ENCODE assay signal across 19 cellular contexts in genomic region chr2:6067806-6068205, GRCh38.
DNase-seq lines count a peak whose midpoint lies in the region; ATAC-seq and TF ChIP-seq lines count a peak whose summit lies in the region.
"Had no signal": no experiment of that assay in that cellular context is flagged by ENCODE, and none has a peak within 500 bp of the region (broad histone marks: within the 10 kb centered on the region; RNA-seq: fewer than 3 reads in every experiment).

No MANE protein-coding gene starts in this region.

- no peaks in the 10 kb centered on the region for H3K27me3 ChIP-seq in hepatocyte
- no peaks in the 10 kb centered on the region for H3K27me3 ChIP-seq in transverse colon
- H3K27me3 ChIP-seq in psoas muscle (ENCODE audit: insufficient read depth in 3 of 3, low read length in 2 of 3): no peaks in the 10 kb centered on the region
- H3K27me3 ChIP-seq: Peyer's patch had no signal

- in situ Hi-C loops in transverse colon (cut with MboI; ENCODE audit: low pct_ligation_motif_present in 1 of 4, low pct_unique_long_range_greater_than_20kb in 1 of 4, low sequenced_read_pairs in 3 of 4): no loop called here

- no peak overlapping the region for H3K4me3 ChIP-seq in hepatocyte
- H3K4me3 ChIP-seq in transverse colon: no peak overlapping the region
- H3K4me3 ChIP-seq in psoas muscle: no peak overlapping the region
- H3K4me3 ChIP-seq: GM23248, HAP-1, Peyer's patch had no signal

- intact Hi-C loops in transverse colon (cut with DNase I; ENCODE audit: low total_unique reads): no loop called here
- intact Hi-C loops in psoas muscle (cut with DNase I): no loop called here

- peaks cover 10% of the 10 kb centered on the region for H3K4me1 ChIP-seq in hepatocyte (ENCODE audit: insufficient read depth)
- H3K4me1 ChIP-seq in transverse colon: no peaks in the 10 kb centered on the region
- no peaks in the 10 kb centered on the region for H3K4me1 ChIP-seq in psoas muscle
- H3K4me1 ChIP-seq: HAP-1 had no signal

- no peak for TF ChIP-seq POLR2A in transverse colon (IDR thresholded peaks at IDR 0.05)
- no peak for TF ChIP-seq POLR2A in erythroblast (IDR thresholded peaks at IDR 0.05; ENCODE audit: low read length)

- ATAC-seq in HG03108 (IDR thresholded peaks at IDR 0.05; ENCODE audit: unreplicated experiment) (no peak), psoas muscle (no peak)

- TF ChIP-seq CTCF in hepatocyte (IDR thresholded peaks at IDR 0.05; ENCODE audit: poor library complexity) (no peak), transverse colon (IDR thresholded peaks at IDR 0.05) (no peak), psoas muscle (IDR thresholded peaks at IDR 0.05) (no peak)

- no peaks in the 10 kb centered on the region for H3K79me2 ChIP-seq in hepatocyte

- peak overlapping the region; percentile 48 for H3K4me2 ChIP-seq in hepatocyte

- no peaks in the 10 kb centered on the region for H4K20me1 ChIP-seq in hepatocyte (ENCODE audit: insufficient read depth, poor library complexity, severe bottlenecking)

- TF ChIP-seq EP300 in transverse colon (IDR thresholded peaks at IDR 0.05; ENCODE audit: low read depth): no peak

- DNase-seq in NCI-H345 treated with DMSO at 0.1 percent for 48 hours (lab: John Stamatoyannopoulos, UW; ENCODE audit: unreplicated experiment) (peak; percentile 63), NCI-H345 (lab: John Stamatoyannopoulos, UW) (no peak), NCI-H69 (lab: John Stamatoyannopoulos, UW) (peak; percentile 25), hepatocyte (ENCODE audit: low spot score) (no peak), transverse colon (no peak), erythroblast (lab: John Stamatoyannopoulos, UW) (no peak), psoas muscle (no peak)
- DNase-seq: 8988T; CD4-positive, CD25-positive, alpha-beta regulatory T cell; GM23248; HFFc6; NCI-H1417 treated with DMSO at 0.1 percent for 48 hours; NCI-H2171 treated with DMSO at 0.1 percent for 48 hours; NCI-H446; NCI-H526; OCI-M1 had no signal

- no peak overlapping the region for H2AFZ ChIP-seq in hepatocyte
- H2AFZ ChIP-seq: GM23248 had no signal

- H3K9me2 ChIP-seq in hepatocyte (replicated peaks; ENCODE audit: insufficient read depth): no peaks in the 10 kb centered on the region

- H3K9me3 ChIP-seq in hepatocyte (ENCODE audit: low read depth) (no peaks in the 10 kb centered on the region), transverse colon (no peaks in the 10 kb centered on the region), psoas muscle (no peaks in the 10 kb centered on the region)
- H3K9me3 ChIP-seq: HAP-1, Peyer's patch had no signal

- H3K36me3 ChIP-seq in hepatocyte (replicated peaks; ENCODE audit: insufficient read depth, low read depth) (no peaks in the 10 kb centered on the region), transverse colon (no peaks in the 10 kb centered on the region), psoas muscle (ENCODE audit: insufficient read depth in 1 of 2, low read depth in 1 of 2) (no peaks in the 10 kb centered on the region)
- H3K36me3 ChIP-seq: HAP-1, Peyer's patch had no signal

- H3K27ac ChIP-seq in hepatocyte (peak overlapping the region; percentile 18), transverse colon (no peak overlapping the region), psoas muscle (no peak overlapping the region)
- H3K27ac ChIP-seq: GM23248, Peyer's patch had no signal

Comparison
In these comparisons a context has a peak if more than half of its experiments do, and no peak if none do; other contexts are left out.
1. DNase-seq: peak in NCI-H345 treated with DMSO at 0.1 percent for 48 hours (single experiment) and NCI-H69 (single experiment); none in NCI-H345 (single experiment), hepatocyte (single experiment), transverse colon (single experiment), erythroblast (0 of 2) and psoas muscle (0 of 2).